Comparison of ENCODE assay signal across 1 cellular context in genomic region chr17:39662551-39663339, GRCh38.
TF ChIP-seq lines count a peak whose summit lies in the region.

No MANE protein-coding gene starts in this region.

TF ChIP-seq in HCT116, 20 proteins besides CTCF, POLR2A, EP300 and RAD21 (continued from another document):
- no peak for TF ChIP-seq MAX (IDR thresholded peaks at IDR 0.05)
- no peak for TF ChIP-seq FOSL1 (IDR thresholded peaks at IDR 0.05; ENCODE audit: low read depth)
- TF ChIP-seq CEBPB (IDR thresholded peaks at IDR 0.05; ENCODE audit: low read depth) = no peak
- TF ChIP-seq ZFX (IDR thresholded peaks at IDR 0.05) = no peak
- TF ChIP-seq ELF1 (IDR thresholded peaks at IDR 0.05; ENCODE audit: borderline replicate concordance, low read depth) = no peak
- no peak for TF ChIP-seq TCF7L2 (IDR thresholded peaks at IDR 0.05; ENCODE audit: borderline replicate concordance, extremely low read depth, insufficient read depth, insufficient read length)
- no peak for TF ChIP-seq REST (IDR thresholded peaks at IDR 0.05; ENCODE audit: low read depth)
- TF ChIP-seq EZH2 (IDR thresholded peaks at IDR 0.05) = no peak
- TF ChIP-seq POLR2AphosphoS5 (IDR thresholded peaks at IDR 0.05; ENCODE audit: low read depth, low read length) = no peak
- no peak for TF ChIP-seq SP1 (IDR thresholded peaks at IDR 0.05; ENCODE audit: low read depth)
- TF ChIP-seq EZH2phosphoT487 (IDR thresholded peaks at IDR 0.05; ENCODE audit: borderline replicate concordance) = no peak
- TF ChIP-seq CBX3 (IDR thresholded peaks at IDR 0.05; ENCODE audit: low read depth) = no peak
TF ChIP-seq in HCT116: peak in this region for 0.
